ENCODE assay signal across 13 cellular contexts in genomic region chr6:42627044-42627443, GRCh38.
DNase-seq lines count a peak whose midpoint lies in the region; ATAC-seq and TF ChIP-seq lines count a peak whose summit lies in the region.
"Had no signal": no experiment of that assay in that cellular context is flagged by ENCODE, and none has a peak within 500 bp of the region (broad histone marks: within the 10 kb centered on the region; RNA-seq: fewer than 3 reads in every experiment).

No MANE protein-coding gene starts in this region.

- ATAC-seq in stimulated activated effector memory CD8-positive, alpha-beta T cell treated with anti-CD3 and anti-CD28 coated beads, Interleukin-12 subunit alpha, Interleukin-12 subunit beta, amount 100 ng/mL, for 72 hours, result no peak
- no peak for ATAC-seq in HG03571 (IDR thresholded peaks at IDR 0.05; ENCODE audit: unreplicated experiment)

- intact Hi-C loops in esophagus muscularis mucosa (cut with DNase I), result no loop called here

- no peak overlapping the region for H3K9ac ChIP-seq in neuronal stem cell (ENCODE audit: low read depth, low read length, poor library complexity)

- no peaks in the 10 kb centered on the region for H3K9me3 Mint-ChIP-seq in activated naive CD4-positive, alpha-beta T cell treated with anti-CD3 and anti-CD28 coated beads, Interleukin-2, amount 50 U/mL, for 24 hours
- H3K9me3 Mint-ChIP-seq in stimulated activated effector memory CD8-positive, alpha-beta T cell treated with anti-CD3 and anti-CD28 coated beads, Interleukin-12 subunit alpha, Interleukin-12 subunit beta, amount 100 ng/mL, for 72 hours, result no peaks in the 10 kb centered on the region

- H3K14ac ChIP-seq in neuronal stem cell (ENCODE audit: low read length), result no peak overlapping the region

- no peaks in the 10 kb centered on the region for H3K79me1 ChIP-seq in neuronal stem cell (ENCODE audit: low read depth, low read length)

- no peak overlapping the region for H2AFZ ChIP-seq in neuronal stem cell (ENCODE audit: low read length)

- peak overlapping the region; percentile 4 for H3K27ac Mint-ChIP-seq in activated naive CD4-positive, alpha-beta T cell treated with anti-CD3 and anti-CD28 coated beads, Interleukin-2, amount 50 U/mL, for 24 hours
- H3K27ac Mint-ChIP-seq in stimulated activated effector memory CD8-positive, alpha-beta T cell treated with anti-CD3 and anti-CD28 coated beads, Interleukin-12 subunit alpha, Interleukin-12 subunit beta, amount 100 ng/mL, for 72 hours, result peak overlapping the region; percentile 33

- no peak for TF ChIP-seq CTCF in esophagus muscularis mucosa (IDR thresholded peaks at IDR 0.05)

- peaks cover 0 to 61% (median 23%) of the 10 kb centered on the region in 4 donors for H3K36me3 ChIP-seq in esophagus muscularis mucosa
- peaks cover 0 to 38% of the 10 kb centered on the region in 2 donors for H3K36me3 ChIP-seq in neuronal stem cell (replicated peaks in 1 of 2; ENCODE audit: control insufficient read depth in 2 of 2, insufficient read depth in 2 of 2, low read length in 2 of 2)

- no peaks in the 10 kb centered on the region for H3K9me3 ChIP-seq in esophagus muscularis mucosa
- H3K9me3 ChIP-seq in neuronal stem cell (replicated peaks in 1 of 2; ENCODE audit: control insufficient read depth in 2 of 2, insufficient read depth in 1 of 2, low read depth in 1 of 2, low read length in 2 of 2), result no peaks in the 10 kb centered on the region

- no peak overlapping the region for H3K4me2 ChIP-seq in neuronal stem cell (ENCODE audit: insufficient read depth, low read length, poor library complexity, severe bottlenecking)

- no peak overlapping the region for H3K4me3 Mint-ChIP-seq in activated naive CD4-positive, alpha-beta T cell treated with anti-CD3 and anti-CD28 coated beads, Interleukin-2, amount 50 U/mL, for 24 hours
- no peak overlapping the region for H3K4me3 Mint-ChIP-seq in stimulated activated effector memory CD8-positive, alpha-beta T cell treated with anti-CD3 and anti-CD28 coated beads, Interleukin-12 subunit alpha, Interleukin-12 subunit beta, amount 100 ng/mL, for 72 hours

- H3K27ac ChIP-seq in esophagus muscularis mucosa (replicated peaks in 1 of 4) (peak overlapping the region in 3 of 4 donors; percentile 1 to 30 (median 24)), neuronal stem cell (replicated peaks; ENCODE audit: low read length) (no peak overlapping the region)

- H2AK5ac ChIP-seq in neuronal stem cell (ENCODE audit: low read depth, low read length), result no peak overlapping the region

- no peak for TF ChIP-seq POLR2A in esophagus muscularis mucosa (IDR thresholded peaks at IDR 0.05; ENCODE audit: low read depth)

- H3K27me3 Mint-ChIP-seq in activated naive CD4-positive, alpha-beta T cell treated with anti-CD3 and anti-CD28 coated beads, Interleukin-2, amount 50 U/mL, for 24 hours, result no peaks in the 10 kb centered on the region

- 85% methylated on average over 1 of the region's 1 CpG for WGBS in esophagus muscularis mucosa
- WGBS in neuronal stem cell (ENCODE audit: extremely low coverage in 2 of 2, insufficient read length in 2 of 2, insufficient replicate concordance in 1 of 2), 2 donors, result no CpG with 5 or more reads among the region's 1 CpG

- H3K4me3 ChIP-seq in esophagus muscularis mucosa (no peak overlapping the region), neuronal stem cell (ENCODE audit: low read length in 2 of 2) (no peak overlapping the region)

- no peak overlapping the region for H2BK120ac ChIP-seq in neuronal stem cell (ENCODE audit: low read depth, low read length)

- DNase-seq in activated naive CD4-positive, alpha-beta T cell treated with Interleukin-2 at 50 U/mL for 16 hours, result no peak
- peak; percentile 38 for DNase-seq in OCI-M1 (lab: John Stamatoyannopoulos, UW)
- DNase-seq in esophagus muscularis mucosa (ENCODE audit: extremely low spot score), result no peak
- DNase-seq in stimulated activated effector memory CD8-positive, alpha-beta T cell treated with anti-CD3 and anti-CD28 coated beads, Interleukin-12 subunit alpha, Interleukin-12 subunit beta, amount 100 ng/mL, for 72 hours (ENCODE audit: low spot score in 2 of 2), result no peak
- no peak for DNase-seq in NCI-H748 (lab: John Stamatoyannopoulos, UW; ENCODE audit: unreplicated experiment)
- no peak for DNase-seq in neuronal stem cell (ENCODE audit: low spot score)
- DNase-seq: KBM-7, NCI-H1048, NCI-H2227 treated with DMSO at 0.1 percent for 48 hours, NCI-H526, RPMI8226 had no signal

- H2BK15ac ChIP-seq in neuronal stem cell (ENCODE audit: low read length), result no peak overlapping the region

- no peak overlapping the region for H3K23ac ChIP-seq in neuronal stem cell (ENCODE audit: low read depth, low read length, poor library complexity)

- H3K27me3 ChIP-seq in esophagus muscularis mucosa, result no peaks in the 10 kb centered on the region
- no peaks in the 10 kb centered on the region for H3K27me3 ChIP-seq in neuronal stem cell (ENCODE audit: control insufficient read depth in 3 of 3, insufficient read depth in 3 of 3, low read depth in 1 of 3, low read length in 3 of 3)

- H3K18ac ChIP-seq in neuronal stem cell (ENCODE audit: low read length), result no peak overlapping the region

- H3K36me3 Mint-ChIP-seq in activated naive CD4-positive, alpha-beta T cell treated with anti-CD3 and anti-CD28 coated beads, Interleukin-2, amount 50 U/mL, for 24 hours, result peaks cover 6% of the 10 kb centered on the region
- H3K36me3 Mint-ChIP-seq in stimulated activated effector memory CD8-positive, alpha-beta T cell treated with anti-CD3 and anti-CD28 coated beads, Interleukin-12 subunit alpha, Interleukin-12 subunit beta, amount 100 ng/mL, for 72 hours, result peaks cover 90% of the 10 kb centered on the region

- H3K4ac ChIP-seq in neuronal stem cell (ENCODE audit: low read length), result no peak overlapping the region

- no peak overlapping the region for H2BK12ac ChIP-seq in neuronal stem cell (ENCODE audit: low read length)

- H3K4me1 ChIP-seq in esophagus muscularis mucosa (peaks cover 11 to 18% (median 16%) of the 10 kb centered on the region in 4 donors), neuronal stem cell (ENCODE audit: control insufficient read depth in 2 of 2, insufficient read depth in 1 of 2, low read depth in 1 of 2, low read length in 2 of 2) (no peaks in the 10 kb centered on the region)

- TF ChIP-seq EP300 in esophagus muscularis mucosa (IDR thresholded peaks at IDR 0.05), result no peak

- no peak overlapping the region for H2BK5ac ChIP-seq in neuronal stem cell (ENCODE audit: low read length)

- no peak overlapping the region for H4K91ac ChIP-seq in neuronal stem cell (ENCODE audit: low read depth, low read length, poor library complexity)

- peaks cover 18% of the 10 kb centered on the region for H3K4me1 Mint-ChIP-seq in activated naive CD4-positive, alpha-beta T cell treated with anti-CD3 and anti-CD28 coated beads, Interleukin-2, amount 50 U/mL, for 24 hours
- peaks cover 16% of the 10 kb centered on the region for H3K4me1 Mint-ChIP-seq in stimulated activated effector memory CD8-positive, alpha-beta T cell treated with anti-CD3 and anti-CD28 coated beads, Interleukin-12 subunit alpha, Interleukin-12 subunit beta, amount 100 ng/mL, for 72 hours

- H4K8ac ChIP-seq in neuronal stem cell (ENCODE audit: low read depth, low read length), result no peak overlapping the region
